In genomic region chr18:21117385-21118135, GRCh38 we compare ENCODE assay signal across 10 cellular contexts. TPM values are rescaled to one million over a fixed set of nuclear protein-coding genes. Genes with fewer than 3 reads are reported as not detected.
A peak's percentile ranks its signal among the peaks of the same experiment; 100 is the strongest.
DNase-seq lines count a peak whose midpoint lies in the region; ATAC-seq, FAIRE-seq and TF ChIP-seq lines count a peak whose summit lies in the region.
"Had no signal": no experiment of that assay in that cellular context is flagged by ENCODE, and none has a peak within 500 bp of the region (broad histone marks: within the 10 kb centered on the region; RNA-seq: fewer than 3 reads in every experiment).

No MANE protein-coding gene starts in this region.

- no peak for TF ChIP-seq EP300 in HepG2 (IDR thresholded peaks at IDR 0.05; ENCODE audit: low read depth in 2 of 2, low read length in 2 of 2)
- TF ChIP-seq EP300 in HepG2 (CRISPR knock-in tag; IDR thresholded peaks at IDR 0.05; ENCODE audit: borderline replicate concordance), result no peak

- no peaks in the 10 kb centered on the region for H3K27me3 Mint-ChIP-seq in mesothelial cell of epicardium (ENCODE audit: low read depth)
- no peaks in the 10 kb centered on the region for H3K27me3 Mint-ChIP-seq in Caco-2 (ENCODE audit: insufficient read depth, unreplicated experiment)

- DNase-seq in right lobe of liver (no peak), HepG2 (ENCODE audit: low spot score) (no peak), cardiac fibroblast (ENCODE audit: low read depth in 2 of 2) (peak; percentile 83), mesothelial cell of epicardium (ENCODE audit: low spot score in 2 of 2, unreplicated experiment in 2 of 2) (no peak), Caco-2 (no peak), T-helper 1 cell (no peak)
- DNase-seq: activated naive CD4-positive, alpha-beta T cell treated with anti-CD3 and anti-CD28 coated beads for 36 hours had no signal

- H3K27ac Mint-ChIP-seq in mesothelial cell of epicardium, result peak overlapping the region; percentile 74
- no peak overlapping the region for H3K27ac Mint-ChIP-seq in Caco-2 (ENCODE audit: unreplicated experiment)
- H3K27ac Mint-ChIP-seq: activated naive CD4-positive, alpha-beta T cell treated with anti-CD3 and anti-CD28 coated beads for 36 hours had no signal

- intact Hi-C loops in right lobe of liver (cut with DNase I) (loop anchor here in 1 of 2 donors (10.0 kb wide), 1 partner anchor 143 kb away; no protein-coding TSS in a partner anchor), HepG2 (cut with micrococcal nuclease; ENCODE audit: unreplicated experiment) (no loop called here), Caco-2 (cut with micrococcal nuclease; ENCODE audit: unreplicated experiment) (loop anchor here (10.0 kb wide), 1 partner anchor 143 kb away; no protein-coding TSS in a partner anchor)

- H3K4me1 ChIP-seq in right lobe of liver (peaks cover 0 to 2% (median under 1%) of the 10 kb centered on the region in 4 donors), HepG2 (ENCODE audit: insufficient read depth, low read length) (peaks cover 9% of the 10 kb centered on the region), Caco-2 (0 out of 2 replicates have a peak, but pooled peaks cover 7% of the 10 kb centered on the region)

- peak; percentile 58 to 71 (median 62) for ATAC-seq in right lobe of liver
- no peak for ATAC-seq in HepG2
- no peak for ATAC-seq in HG03039 (IDR thresholded peaks at IDR 0.05; ENCODE audit: unreplicated experiment)
- ATAC-seq in HG02870 (IDR thresholded peaks at IDR 0.05; ENCODE audit: unreplicated experiment), result no peak
- ATAC-seq: A549 had no signal

- H3K36me3 ChIP-seq in right lobe of liver, result no peaks in the 10 kb centered on the region
- no peaks in the 10 kb centered on the region for H3K36me3 ChIP-seq in HepG2 (replicated peaks in 1 of 2; ENCODE audit: control insufficient read depth in 1 of 2, insufficient read depth in 2 of 2, low read length in 2 of 2)
- no peaks in the 10 kb centered on the region for H3K36me3 ChIP-seq in Caco-2 (ENCODE audit: control insufficient read depth, insufficient read depth, low read length)

- in situ Hi-C loops in HepG2 (cut with HindIII; ENCODE audit: extremely low pct_ligation_motif_present, low pct_unique_long_range_greater_than_20kb), result no loop called here

- H3K79me2 ChIP-seq in HepG2 (ENCODE audit: insufficient read depth, low read length), result no peaks in the 10 kb centered on the region

- H3K27ac ChIP-seq in right lobe of liver (no peak overlapping the region), HepG2 (ENCODE audit: extremely low read length, insufficient read depth, low read length) (no peak overlapping the region)
- H3K27ac ChIP-seq: A549 had no signal

- no peaks in the 10 kb centered on the region for H3K9me3 ChIP-seq in right lobe of liver
- H3K9me3 ChIP-seq in HepG2 (ENCODE audit: low read length), result no peaks in the 10 kb centered on the region
- H3K9me3 ChIP-seq in Caco-2, result no peaks in the 10 kb centered on the region
- H3K9me3 ChIP-seq: A549 had no signal

- H3K36me3 Mint-ChIP-seq in mesothelial cell of epicardium, result no peaks in the 10 kb centered on the region
- H3K36me3 Mint-ChIP-seq in Caco-2 (ENCODE audit: insufficient read depth, unreplicated experiment), result no peaks in the 10 kb centered on the region

- no peak overlapping the region for H2AFZ ChIP-seq in HepG2 (ENCODE audit: low read length)

- H3K27me3 ChIP-seq in right lobe of liver, result no peaks in the 10 kb centered on the region
- H3K27me3 ChIP-seq in HepG2 (ENCODE audit: control insufficient read depth in 1 of 2, insufficient read depth in 2 of 2, low read length in 2 of 2), result peaks cover 0 to 1% of the 10 kb centered on the region in 2 experiments; a peak in 2 of 5 replicates
- no peaks in the 10 kb centered on the region; the same call in 1 of the 2 replicates for H3K27me3 ChIP-seq in Caco-2 (replicated peaks; ENCODE audit: control insufficient read depth, insufficient read depth, low read length)

- no peak overlapping the region for H3K4me3 Mint-ChIP-seq in mesothelial cell of epicardium
- no peak overlapping the region for H3K4me3 Mint-ChIP-seq in Caco-2 (ENCODE audit: unreplicated experiment)
- H3K4me3 Mint-ChIP-seq: activated naive CD4-positive, alpha-beta T cell treated with anti-CD3 and anti-CD28 coated beads for 36 hours had no signal

- WGBS in right lobe of liver (ENCODE audit: insufficient coverage, low coverage, low lambda C conversion rate, missing lambda C conversion rate), result 52% methylated on average over 5 of the region's 5 CpGs
- 18% methylated on average over 5 of the region's 5 CpGs for WGBS in HepG2 (ENCODE audit: low lambda C conversion rate)

- no peaks in the 10 kb centered on the region for H4K20me1 ChIP-seq in HepG2 (ENCODE audit: insufficient read depth, low read length)

- H3K4me1 Mint-ChIP-seq in mesothelial cell of epicardium (peaks cover 19% of the 10 kb centered on the region), Caco-2 (ENCODE audit: low read depth, unreplicated experiment) (peaks cover 7% of the 10 kb centered on the region)

- H3K4me2 ChIP-seq in HepG2 (ENCODE audit: low read depth, low read length), result no peak overlapping the region
- H3K4me2 ChIP-seq: A549 had no signal

- no TSS peak for BruUV-seq in HepG2 (replicated peaks; lab: Mats Ljungman, UMichigan)
- no TSS peak for BruUV-seq in Caco-2 (replicated peaks; lab: Mats Ljungman, UMichigan)

- no peak overlapping the region for H3K9ac ChIP-seq in HepG2 (ENCODE audit: insufficient read depth, low read depth, low read length)

- H3K4me3 ChIP-seq in right lobe of liver, result no peak overlapping the region
- H3K4me3 ChIP-seq in HepG2 (replicated peaks in 1 of 3; ENCODE audit: insufficient read depth in 1 of 3, low read depth in 2 of 3, low read length in 3 of 3), result no peak overlapping the region
- peak overlapping the region in 1 of 2 donors; percentile 8 for H3K4me3 ChIP-seq in cardiac fibroblast (replicated peaks in 1 of 2; ENCODE audit: low read depth in 2 of 2, low read length in 2 of 2)
- H3K4me3 ChIP-seq in Caco-2 (ENCODE audit: low read depth, low read length), result no peak overlapping the region
- H3K4me3 ChIP-seq: A549 had no signal

- TF ChIP-seq RAD21 in HepG2 (CRISPR knock-in tag; IDR thresholded peaks at IDR 0.05), result no peak

- CTCF ChIA-PET in HepG2 (lab: Yijun Ruan, JAX; ENCODE audit: low intra/inter-chr PET ratio, low total read pairs), result no interaction called here
- CTCF ChIA-PET in Caco-2 (lab: Charles Lee), result no interaction called here

- TF ChIP-seq POLR2A in right lobe of liver (IDR thresholded peaks at IDR 0.05), result peak; percentile 30
- no peak for TF ChIP-seq POLR2A in HepG2 (IDR thresholded peaks at IDR 0.05; ENCODE audit: insufficient read depth in 1 of 2, low read depth in 2 of 2, low read length in 2 of 2)

- TF ChIP-seq CTCF in right lobe of liver (IDR thresholded peaks at IDR 0.05) (no peak), HepG2 (CRISPR knock-in tag; IDR thresholded peaks at IDR 0.05) (no peak), cardiac fibroblast (IDR thresholded peaks at IDR 0.05; ENCODE audit: low read depth, low read length) (no peak), mesothelial cell of epicardium (IDR thresholded peaks at IDR 0.05; ENCODE audit: unreplicated experiment) (no peak), Caco-2 (IDR thresholded peaks at IDR 0.05; ENCODE audit: insufficient read depth in 1 of 2, low read depth in 1 of 2, low read length in 1 of 2, severe bottlenecking in 1 of 2, unreplicated experiment in 1 of 2) (no peak)

- POLR2A ChIA-PET in HepG2 (lab: Yijun Ruan, JAX) (no interaction called here), Caco-2 (lab: Charles Lee) (no interaction called here)

- FAIRE-seq in HepG2 (lab: Jason Lieb, UNC), result no peak
- FAIRE-seq: A549 had no signal

- no peaks in the 10 kb centered on the region for H3K9me3 Mint-ChIP-seq in mesothelial cell of epicardium
- no peaks in the 10 kb centered on the region for H3K9me3 Mint-ChIP-seq in Caco-2 (ENCODE audit: unreplicated experiment)
- H3K9me3 Mint-ChIP-seq: activated naive CD4-positive, alpha-beta T cell treated with anti-CD3 and anti-CD28 coated beads for 36 hours had no signal

TF ChIP-seq in HepG2, 621 proteins besides CTCF, POLR2A, EP300 and RAD21 (continues in another document):
- TF ChIP-seq KDM1A (CRISPR knock-in tag; IDR thresholded peaks at IDR 0.05) (no peak), SKI (IDR thresholded peaks at IDR 0.05; ENCODE audit: partially characterized antibody) (no peak), ZNF383 (CRISPR knock-in tag; IDR thresholded peaks at IDR 0.05; ENCODE audit: borderline replicate concordance) (no peak), PRPF4 (IDR thresholded peaks at IDR 0.05; ENCODE audit: low read depth, low read length, poor library complexity, severe bottlenecking) (no peak)

RNA-seq across cellular contexts. Expression of gene ROCK1, which starts 5.9 kb away (rescaled TPM):
- total RNA-seq in right lobe of liver (10 to 100 TPM; 17.1 to 23.2 (median 21.6) TPM), HepG2 (2016; rRNA removed; fragmentation: Illumina TruSeq; extraction: Trizol) (27.2 and 37.8 TPM in 2 replicates), mesothelial cell of epicardium (47.3 to 48.1 TPM (median 48.0 TPM) in 3 replicates), Caco-2 (2022) (50.3 and 51.3 TPM in 2 replicates)
- 4.3 and 6.2 TPM in 2 replicates for total RNA-seq in HepG2 (2016; cell fraction: cytosol; rRNA removed; fragmentation: Illumina TruSeq; extraction: Trizol; ENCODE audit: low read depth)
- total RNA-seq in HepG2 (2016; cell fraction: insoluble cytoplasmic fraction; rRNA removed; fragmentation: Illumina TruSeq; extraction: Trizol), result 27.0 and 36.7 TPM in 2 replicates
- 8.7 and 9.5 TPM in 2 replicates for total RNA-seq in HepG2 (2016; cell fraction: membrane; rRNA removed; fragmentation: Illumina TruSeq; extraction: Trizol)
- total RNA-seq in HepG2 (2016; cell fraction: nucleus; rRNA removed; fragmentation: Illumina TruSeq; extraction: Trizol), result 38.5 and 44.6 TPM in 2 replicates
- 5.9 and 10.5 TPM in 2 replicates for polyA plus RNA-seq in HepG2 (2011; rRNA removed)
- 1.5 and 3.2 TPM in 2 replicates for polyA plus RNA-seq in HepG2 (2011; cell fraction: cytosol; rRNA removed)
- polyA plus RNA-seq in HepG2 (2011; cell fraction: nucleus; rRNA removed), result 7.3 and 8.0 TPM in 2 replicates
- polyA plus RNA-seq in HepG2 (2012), result 14.8 and 19.8 TPM in 2 replicates
- 0.23 and 0.31 TPM in 2 replicates for polyA plus RNA-seq in HepG2 (2016; cell fraction: cytosol; fragmentation: Illumina TruSeq; extraction: Trizol; ENCODE audit: low read depth)
- 27.9 and 29.2 TPM in 2 replicates for polyA plus RNA-seq in HepG2 (2016; cell fraction: insoluble cytoplasmic fraction; fragmentation: Illumina TruSeq; extraction: Trizol; ENCODE audit: low read depth)
- 1.2 and 1.7 TPM in 2 replicates for polyA plus RNA-seq in HepG2 (2016; cell fraction: membrane; fragmentation: Illumina TruSeq; extraction: Trizol; ENCODE audit: low read depth)
- 39.5 and 43.8 TPM in 2 replicates for polyA plus RNA-seq in HepG2 (2016; cell fraction: nucleus; fragmentation: Illumina TruSeq; extraction: Trizol; ENCODE audit: insufficient read depth, low read depth)
- 5.9 and 10.2 TPM in 2 replicates for polyA minus RNA-seq in HepG2 (2011; rRNA and poly(A)+ RNA removed; ENCODE audit: low replicate concordance)
- 12.1 and 13.3 TPM in 2 replicates for polyA minus RNA-seq in HepG2 (2011; cell fraction: cytosol; rRNA and poly(A)+ RNA removed)
- 80.5 and 92.5 TPM in 2 replicates for polyA minus RNA-seq in HepG2 (2011; cell fraction: nucleus; rRNA and poly(A)+ RNA removed)

Comparison
In these comparisons a context has a peak if more than half of its experiments do, and no peak if none do; other contexts are left out.
1. ATAC-seq: peak in right lobe of liver (4 of 4); none in HepG2 (single experiment), HG03039 (single experiment) and HG02870 (single experiment).
2. DNase-seq: peak in cardiac fibroblast (2 of 2); none in right lobe of liver (0 of 3), HepG2 (single experiment), mesothelial cell of epicardium (0 of 2), Caco-2 (0 of 2) and T-helper 1 cell (0 of 5).